In the genomic region with DNA sequence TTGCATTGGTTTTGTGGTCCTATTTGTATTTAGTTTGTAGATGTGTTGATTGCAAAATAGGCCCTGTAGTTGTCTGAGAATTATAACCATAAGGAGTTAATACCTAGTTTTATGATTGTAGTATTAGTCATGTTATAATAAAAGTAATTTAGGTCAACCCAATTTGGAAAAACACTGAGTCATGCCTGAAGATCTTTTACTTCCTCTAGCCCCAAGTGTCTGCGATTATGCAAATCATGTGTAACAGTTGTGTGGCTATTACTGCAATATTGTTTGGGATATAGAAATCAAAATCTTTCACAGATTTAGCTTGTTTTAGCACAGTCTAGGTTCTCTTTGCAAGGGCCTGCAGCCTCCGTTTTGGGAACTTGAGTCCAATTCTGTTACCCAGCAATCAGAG, we compare ENCODE assay signal across 8 cellular contexts. TPM values are rescaled to one million over a fixed set of nuclear protein-coding genes. Genes with fewer than 3 reads are reported as not detected.
DNase-seq lines count a peak whose midpoint lies in the region; ATAC-seq and TF ChIP-seq lines count a peak whose summit lies in the region.

No MANE protein-coding gene starts in this region.

- no peak for DNase-seq in AG04450 (ENCODE audit: low read depth, low spot score)
- peak; percentile 53 for DNase-seq in astrocyte of the cerebellum (ENCODE audit: low read depth)
- peak; percentile 75 for DNase-seq in myocyte (ENCODE audit: low read depth)
- no peak for DNase-seq in activated T-helper 2 cell treated with anti-CD3 and anti-CD28 coated beads, Interferon-gamma antibody, Interleukin-2, Interleukin-4, amounts not matched to agents 10 μg/mL and 5 μg/mL and 100 μg/mL, durations not matched to agents 14 hours and 24 hours and 36 hours (ENCODE audit: low spot score)
- DNase-seq in UCSD-AML1 (lab: John Stamatoyannopoulos, UW; ENCODE audit: unreplicated experiment) = no peak
- no peak for DNase-seq in ureter (ENCODE audit: low spot score)

- no peaks in the 10 kb centered on the region for H3K27me3 Mint-ChIP-seq in activated T-helper 2 cell treated with anti-CD3 and anti-CD28 coated beads, Interferon-gamma antibody, Interleukin-2, Interleukin-4, amounts not matched to agents 10 μg/mL and 5 μg/mL and 100 μg/mL, durations not matched to agents 14 hours and 24 hours and 36 hours (ENCODE audit: low read depth)

- intact Hi-C loops in activated T-helper 2 cell treated with anti-CD3 and anti-CD28 coated beads, Interferon-gamma antibody, Interleukin-2, Interleukin-4, amounts not matched to agents 10 μg/mL and 5 μg/mL and 100 μg/mL, durations not matched to agents 14 hours and 24 hours and 36 hours (cut with micrococcal nuclease) = no loop called here

- TF ChIP-seq CTCF in AG04450 (IDR thresholded peaks at IDR 0.05; ENCODE audit: low read depth, low read length) (no peak), astrocyte of the cerebellum (IDR thresholded peaks at IDR 0.05; ENCODE audit: low read depth, low read length, missing control alignments) (no peak)

- peak overlapping the region; percentile 52 for H3K27ac ChIP-seq in AG04450 (ENCODE audit: low read depth, low read length)

- H3K4me1 Mint-ChIP-seq in activated T-helper 2 cell treated with anti-CD3 and anti-CD28 coated beads, Interferon-gamma antibody, Interleukin-2, Interleukin-4, amounts not matched to agents 10 μg/mL and 5 μg/mL and 100 μg/mL, durations not matched to agents 14 hours and 24 hours and 36 hours (ENCODE audit: low read depth) = peaks cover 15% of the 10 kb centered on the region

- in situ Hi-C loops in astrocyte of the cerebellum (cut with HindIII; ENCODE audit: low sequenced_read_pairs) = no loop called here

- no peaks in the 10 kb centered on the region for H3K9me3 Mint-ChIP-seq in activated T-helper 2 cell treated with anti-CD3 and anti-CD28 coated beads, Interferon-gamma antibody, Interleukin-2, Interleukin-4, amounts not matched to agents 10 μg/mL and 5 μg/mL and 100 μg/mL, durations not matched to agents 14 hours and 24 hours and 36 hours

- no peak overlapping the region for H3K4me3 Mint-ChIP-seq in activated T-helper 2 cell treated with anti-CD3 and anti-CD28 coated beads, Interferon-gamma antibody, Interleukin-2, Interleukin-4, amounts not matched to agents 10 μg/mL and 5 μg/mL and 100 μg/mL, durations not matched to agents 14 hours and 24 hours and 36 hours (ENCODE audit: low read depth)

- H3K27ac Mint-ChIP-seq in activated T-helper 2 cell treated with anti-CD3 and anti-CD28 coated beads, Interferon-gamma antibody, Interleukin-2, Interleukin-4, amounts not matched to agents 10 μg/mL and 5 μg/mL and 100 μg/mL, durations not matched to agents 14 hours and 24 hours and 36 hours = no peak overlapping the region

- POLR2A ChIA-PET in AG04450 (lab: Yijun Ruan, JAX) = no interaction called here

- H3K4me3 ChIP-seq in AG04450 (ENCODE audit: low read depth, low read length) = no peak overlapping the region
- H3K4me3 ChIP-seq in astrocyte of the cerebellum (ENCODE audit: low read depth, low read length) = no peak overlapping the region

- ATAC-seq in GM19328 (IDR thresholded peaks at IDR 0.05; ENCODE audit: unreplicated experiment) = peak; percentile 83
- ATAC-seq in HG03520 (IDR thresholded peaks at IDR 0.05; ENCODE audit: unreplicated experiment) = peak; percentile 80

- CTCF ChIA-PET in AG04450 (lab: Charles Lee) = interaction anchor here (1.2 to 2.2 kb wide), 2 partner anchors 12 to 13 kb away, joined by 5 to 10 read pairs; partner anchors contain the start of gene SRD5A3

- H3K27me3 ChIP-seq in AG04450 (ENCODE audit: control insufficient read depth, insufficient read depth, low read length) = no peaks in the 10 kb centered on the region

- H3K36me3 Mint-ChIP-seq in activated T-helper 2 cell treated with anti-CD3 and anti-CD28 coated beads, Interferon-gamma antibody, Interleukin-2, Interleukin-4, amounts not matched to agents 10 μg/mL and 5 μg/mL and 100 μg/mL, durations not matched to agents 14 hours and 24 hours and 36 hours (ENCODE audit: low read depth) = peaks cover 14% of the 10 kb centered on the region

- H3K9me3 ChIP-seq in AG04450 (ENCODE audit: control insufficient read depth, insufficient read depth, low read length) = no peaks in the 10 kb centered on the region

RNA-seq across cellular contexts. Expression of gene SRD5A3, which starts 12.6 kb away (rescaled TPM):
- polyA plus RNA-seq in AG04450 (2011; rRNA removed) = 13.2 and 15.8 TPM in 2 replicates
- 7.7 and 9.3 TPM in 2 replicates for polyA minus RNA-seq in AG04450 (2011; rRNA and poly(A)+ RNA removed)
- total RNA-seq in myocyte = 6.8 and 11.6 TPM in 2 replicates
- polyA plus RNA-seq in myocyte (2012) = 17.2 TPM
- 32.4 and 33.5 TPM in 2 replicates for total RNA-seq in activated T-helper 2 cell treated with anti-CD3 and anti-CD28 coated beads, Interferon-gamma antibody, Interleukin-2, Interleukin-4, amounts not matched to agents 10 μg/mL and 5 μg/mL and 100 μg/mL, durations not matched to agents 14 hours and 24 hours and 36 hours
- total RNA-seq in ureter = 25.6 TPM

RNA-seq across cellular contexts. Expression of gene TMEM165, which starts 37.1 kb away (rescaled TPM):
- polyA plus RNA-seq in AG04450 (2011; rRNA removed) = 134 and 146 TPM in 2 replicates
- 170 and 176 TPM in 2 replicates for polyA minus RNA-seq in AG04450 (2011; rRNA and poly(A)+ RNA removed)
- total RNA-seq in myocyte (124 and 134 TPM in 2 replicates), ureter (188 TPM)
- 80.2 TPM for polyA plus RNA-seq in myocyte (2012)
- total RNA-seq in activated T-helper 2 cell treated with anti-CD3 and anti-CD28 coated beads, Interferon-gamma antibody, Interleukin-2, Interleukin-4, amounts not matched to agents 10 μg/mL and 5 μg/mL and 100 μg/mL, durations not matched to agents 14 hours and 24 hours and 36 hours = 89.3 and 91.4 TPM in 2 replicates

Comparison
In these comparisons a context has a peak if more than half of its experiments do, and no peak if none do; other contexts are left out.
1. DNase-seq: peak in astrocyte of the cerebellum (single experiment) and myocyte (single experiment); none in AG04450 (single experiment), activated T-helper 2 cell treated with anti-CD3 and anti-CD28 coated beads, Interferon-gamma antibody, Interleukin-2, Interleukin-4, amounts not matched to agents 10 μg/mL and 5 μg/mL and 100 μg/mL, durations not matched to agents 14 hours and 24 hours and 36 hours (single experiment), UCSD-AML1 (single experiment) and ureter (single experiment).